ENCODE assay signal across 28 cellular contexts in genomic region chr12:92257261-92257660, GRCh38.
"Had no signal": no experiment of that assay in that cellular context is flagged by ENCODE, and none has a peak within 500 bp of the region (broad histone marks: within the 10 kb centered on the region; RNA-seq: fewer than 3 reads in every experiment).

No MANE protein-coding gene starts in this region.

- DNase-seq: colonic mucosa; effector CD8-positive, alpha-beta T cell; endodermal cell; foreskin fibroblast; glutamatergic neuron; heart right ventricle; hippocampal formation; left colon; left ventricle myocardium superior; lower lobe of right lung; naive B cell; pancreas; right cardiac atrium; sigmoid colon; spleen; stimulated activated CD4-positive, alpha-beta T cell treated with anti-CD3 and anti-CD28 coated beads, Interleukin-4, amount 100 ng/mL, for 4 hours; stimulated activated naive CD8-positive, alpha-beta T cell treated with anti-CD3 and anti-CD28 coated beads, Interleukin-15, Interleukin-2, amounts not matched to agents 100 U/mL and 50 U/mL, for 24 hours; substantia nigra; testis; tibial artery; upper lobe of left lung had no signal

- H3K4me3 ChIP-seq: colonic mucosa, gastroesophageal sphincter, heart right ventricle, lower lobe of right lung, pancreas, sigmoid colon, skin epidermis, spleen, testis, tibial artery, upper lobe of left lung had no signal

- H3K36me3 ChIP-seq: colonic mucosa, gastroesophageal sphincter, heart right ventricle, lower lobe of right lung, neutrophil, pancreas, sigmoid colon, spleen, tibial artery, upper lobe of left lung had no signal

- ATAC-seq: esophagus mucosa; gastroesophageal sphincter; heart right ventricle; left colon; left ventricle myocardium superior; lower lobe of right lung; natural killer cell treated with Interleukin-12 subunit alpha and Interleukin-12 subunit beta and Interleukin-15 and Interleukin-18, amount 100 ng/mL, for 72 hours; pancreas; right cardiac atrium; stimulated activated memory B cell treated with anti-CD40 and anti-IgM and Interleukin-4, amounts not matched to agents 10 μg/mL and 1 μg/mL and 100 μg/mL, for 72 hours; stimulated activated naive CD8-positive, alpha-beta T cell treated with anti-CD3 and anti-CD28 coated beads, Interleukin-15, Interleukin-2, amounts not matched to agents 100 U/mL and 50 U/mL, for 24 hours had no signal

- H3K9me3 ChIP-seq: colonic mucosa, gastroesophageal sphincter, lower lobe of right lung, neutrophil, pancreas, sigmoid colon, spleen, testis, tibial artery, upper lobe of left lung had no signal

- H3K4me1 ChIP-seq: colonic mucosa, gastroesophageal sphincter, lower lobe of right lung, pancreas, sigmoid colon, testis, tibial artery had no signal

- H3K27me3 ChIP-seq: colonic mucosa, gastroesophageal sphincter, heart right ventricle, neutrophil, pancreas, sigmoid colon, spleen, testis, tibial artery, upper lobe of left lung had no signal

- H3K27ac ChIP-seq: colonic mucosa, epithelial cell of prostate, gastroesophageal sphincter, heart right ventricle, lower lobe of right lung, neutrophil, pancreas, sigmoid colon, skin epidermis, spleen, testis, tibial artery, upper lobe of left lung had no signal
